Comparison of ENCODE assay signal across 25 cellular contexts in the genomic region with DNA sequence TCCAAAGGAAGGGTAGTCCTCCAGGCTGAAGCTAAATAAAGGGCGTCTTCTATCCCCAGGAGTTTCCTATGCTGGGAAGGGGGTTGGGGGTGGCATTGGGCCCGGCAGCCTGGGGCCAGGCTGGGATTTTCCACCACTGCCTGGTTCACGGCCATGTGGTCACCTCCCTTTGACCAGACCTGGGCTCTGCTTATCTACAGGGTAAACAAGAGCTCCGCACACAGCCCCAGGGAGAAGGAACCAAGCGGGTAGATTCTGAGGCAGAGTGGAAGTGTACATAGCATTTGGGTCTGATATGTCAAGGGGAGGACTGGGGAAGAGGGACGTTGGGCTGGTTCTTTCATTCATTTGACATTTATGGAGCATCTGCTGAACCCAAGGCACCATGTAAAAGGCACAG. TPM values are rescaled to one million over a fixed set of nuclear protein-coding genes. Genes with fewer than 3 reads are reported as not detected.
DNase-seq lines count a peak whose midpoint lies in the region; ATAC-seq, FAIRE-seq and TF ChIP-seq lines count a peak whose summit lies in the region.
"Had no signal": no experiment of that assay in that cellular context is flagged by ENCODE, and none has a peak within 500 bp of the region (broad histone marks: within the 10 kb centered on the region; RNA-seq: fewer than 3 reads in every experiment).

No MANE protein-coding gene starts in this region.

- H3K36me3 ChIP-seq in SK-N-SH (replicated peaks in 1 of 2; ENCODE audit: control insufficient read depth in 1 of 2, insufficient read depth in 2 of 2, low read length in 1 of 2) (no peaks in the 10 kb centered on the region), Karpas-422 (ENCODE audit: insufficient read depth, low read length) (no peaks in the 10 kb centered on the region), HepG2 (replicated peaks in 1 of 2; ENCODE audit: control insufficient read depth in 1 of 2, insufficient read depth in 2 of 2, low read length in 2 of 2) (no peaks in the 10 kb centered on the region), pancreas (no peaks in the 10 kb centered on the region)
- no peaks in the 10 kb centered on the region for H3K36me3 ChIP-seq in CD8-positive, alpha-beta T cell (ENCODE audit: insufficient read depth, low read length)
- H3K36me3 ChIP-seq: BLaER1 had no signal

- WGBS in SK-N-SH (ENCODE audit: low lambda C conversion rate) = 45% methylated on average over 6 of the region's 6 CpGs
- WGBS in HepG2 (ENCODE audit: low lambda C conversion rate) = 0% methylated on average over 4 of the region's 6 CpGs
- 40 to 42% methylated on average over 6 of the region's 6 CpGs for WGBS in pancreas, 2 donors

- intact Hi-C loops in HepG2 (cut with micrococcal nuclease; ENCODE audit: unreplicated experiment) (loop anchor here (5.0 kb wide), 1 partner anchor 90 kb away; no protein-coding TSS in a partner anchor), pancreas (cut with DNase I) (no loop called here)
- intact Hi-C loops in CD8-positive, alpha-beta T cell (cut with DNase I, micrococcal nuclease) = no loop called here

- H3K4me1 ChIP-seq in SK-N-SH (ENCODE audit: control insufficient read depth in 1 of 2, insufficient read depth in 2 of 2, low read depth in 1 of 2, low read length in 1 of 2) = peaks cover 0 to 21% of the 10 kb centered on the region in 2 experiments; a peak in 1 of 4 replicates
- no peaks in the 10 kb centered on the region for H3K4me1 ChIP-seq in Karpas-422 (ENCODE audit: low read length)
- peaks cover 32% of the 10 kb centered on the region for H3K4me1 ChIP-seq in HepG2 (ENCODE audit: insufficient read depth, low read length)
- peaks cover 16 to 26% (median 20%) of the 10 kb centered on the region in 3 donors for H3K4me1 ChIP-seq in pancreas
- no peaks in the 10 kb centered on the region for H3K4me1 ChIP-seq in CD8-positive, alpha-beta T cell (ENCODE audit: insufficient read depth, low read length)
- H3K4me1 ChIP-seq: BLaER1 had no signal

- H3F3A ChIP-seq in SK-N-SH (replicated peaks; ENCODE audit: insufficient read depth) = no peaks in the 10 kb centered on the region

- BruUV-seq in HepG2 (replicated peaks; lab: Mats Ljungman, UMichigan) = no TSS peak

- H3K79me2 ChIP-seq in SK-N-SH (ENCODE audit: insufficient read depth) (no peaks in the 10 kb centered on the region), Karpas-422 (ENCODE audit: low read length) (no peaks in the 10 kb centered on the region), HepG2 (ENCODE audit: insufficient read depth, low read length) (no peaks in the 10 kb centered on the region)

- no peaks in the 10 kb centered on the region for H3K27me3 Mint-ChIP-seq in CD8-positive, alpha-beta T cell (ENCODE audit: low read depth)

- H3K4me3 ChIP-seq in SK-N-SH (ENCODE audit: low read depth in 2 of 2, low read length in 1 of 2) (no peak overlapping the region), Karpas-422 (ENCODE audit: low read length) (no peak overlapping the region), HepG2 (replicated peaks in 1 of 3; ENCODE audit: insufficient read depth in 1 of 3, low read depth in 2 of 3, low read length in 3 of 3) (no peak overlapping the region; a peak in 1 of 6 replicates), pancreas (no peak overlapping the region)
- no peak overlapping the region for H3K4me3 ChIP-seq in CD8-positive, alpha-beta T cell (ENCODE audit: low read depth, low read length)
- H3K4me3 ChIP-seq: BLaER1 had no signal

- ATAC-seq in SK-N-SH treated with all-trans-retinoic acid at 6 μM for 48 hours (no peak), HepG2 (peak; percentile 95), pancreas (peak; percentile 90 to 95 (median 94)), GM19324 (IDR thresholded peaks at IDR 0.05; ENCODE audit: low FRiP score, unreplicated experiment) (no peak)
- ATAC-seq in CD8-positive, alpha-beta T cell = no peak
- ATAC-seq: PC-3 had no signal

- FAIRE-seq in HepG2 (lab: Jason Lieb, UNC) = peak; percentile 65
- FAIRE-seq in pancreas (lab: Jason Lieb, UNC) = no peak
- FAIRE-seq: A204.1, GM12891, GM18507, H54 had no signal

- POLR2A ChIA-PET in SK-N-SH (lab: Yijun Ruan, JAX) (no interaction called here), HepG2 (lab: Yijun Ruan, JAX) (no interaction called here)
- POLR2A ChIA-PET in CD8-positive, alpha-beta T cell (lab: Charles Lee) = no interaction called here

- H3K27ac ChIP-seq in SK-N-SH (ENCODE audit: low read depth in 2 of 2, low read length in 1 of 2) = no peak overlapping the region; a peak in 1 of 4 replicates
- H3K27ac ChIP-seq in Karpas-422 (ENCODE audit: low read length) = no peak overlapping the region
- H3K27ac ChIP-seq in HepG2 (ENCODE audit: extremely low read length, insufficient read depth, low read length) = no peak overlapping the region
- peak overlapping the region in 2 of 4 donors; percentile 73 to 75 for H3K27ac ChIP-seq in pancreas
- no peak overlapping the region for H3K27ac ChIP-seq in CD8-positive, alpha-beta T cell (ENCODE audit: low read depth, low read length)
- H3K27ac ChIP-seq: BLaER1, KMS-11 had no signal

- no peak for TF ChIP-seq RAD21 in SK-N-SH (IDR thresholded peaks at IDR 0.05; ENCODE audit: low read length)
- no peak for TF ChIP-seq RAD21 in HepG2 (CRISPR knock-in tag; IDR thresholded peaks at IDR 0.05)

- H3K9me3 Mint-ChIP-seq in CD8-positive, alpha-beta T cell = no peaks in the 10 kb centered on the region
- H3K9me3 Mint-ChIP-seq: CD4-positive, alpha-beta memory T cell had no signal

- H3K4me3 Mint-ChIP-seq in CD8-positive, alpha-beta T cell = no peak overlapping the region
- H3K4me3 Mint-ChIP-seq: CD4-positive, alpha-beta memory T cell had no signal

- H3K4me2 ChIP-seq in SK-N-SH = no peak overlapping the region
- H3K4me2 ChIP-seq in Karpas-422 (ENCODE audit: low read depth, low read length, poor library complexity, severe bottlenecking) = no peak overlapping the region
- H3K4me2 ChIP-seq in HepG2 (ENCODE audit: low read depth, low read length) = peak overlapping the region; percentile 38
- H3K4me2 ChIP-seq: BLaER1, KMS-11 had no signal

- no peaks in the 10 kb centered on the region for H3K27me3 ChIP-seq in SK-N-SH (ENCODE audit: insufficient read depth)
- no peaks in the 10 kb centered on the region for H3K27me3 ChIP-seq in Karpas-422 (ENCODE audit: low read length)
- H3K27me3 ChIP-seq in HepG2 (ENCODE audit: control insufficient read depth in 1 of 2, insufficient read depth in 2 of 2, low read length in 2 of 2) = peaks cover 0 to 3% of the 10 kb centered on the region in 2 experiments; a peak in 2 of 5 replicates
- no peaks in the 10 kb centered on the region for H3K27me3 ChIP-seq in pancreas
- H3K27me3 ChIP-seq in CD8-positive, alpha-beta T cell (ENCODE audit: insufficient read depth, low read length) = no peaks in the 10 kb centered on the region
- H3K27me3 ChIP-seq: BLaER1 had no signal

- TF ChIP-seq POLR2A in HepG2 (IDR thresholded peaks at IDR 0.05; ENCODE audit: insufficient read depth in 1 of 2, low read depth in 2 of 2, low read length in 2 of 2) = no peak

- no peak overlapping the region for H2AFZ ChIP-seq in SK-N-SH (ENCODE audit: low read depth)
- H2AFZ ChIP-seq in Karpas-422 (ENCODE audit: low read length) = no peak overlapping the region
- no peak overlapping the region for H2AFZ ChIP-seq in HepG2 (ENCODE audit: low read length)

- H3K9me3 ChIP-seq in SK-N-SH = no peaks in the 10 kb centered on the region
- no peaks in the 10 kb centered on the region for H3K9me3 ChIP-seq in Karpas-422 (ENCODE audit: low read length)
- no peaks in the 10 kb centered on the region for H3K9me3 ChIP-seq in HepG2 (ENCODE audit: low read length)
- H3K9me3 ChIP-seq in pancreas = no peaks in the 10 kb centered on the region
- no peaks in the 10 kb centered on the region for H3K9me3 ChIP-seq in CD8-positive, alpha-beta T cell (ENCODE audit: low read length)
- H3K9me3 ChIP-seq: BLaER1 had no signal

- CTCF ChIA-PET in SK-N-SH (lab: Yijun Ruan, JAX) (interaction anchor here (0.8 to 1.2 kb wide), 4 partner anchors 10 to 88 kb away, joined by 3 to 5 read pairs (median 4); no protein-coding TSS in a partner anchor), HepG2 (lab: Yijun Ruan, JAX; ENCODE audit: low intra/inter-chr PET ratio, low total read pairs) (no interaction called here)
- CTCF ChIA-PET in CD8-positive, alpha-beta T cell (lab: Charles Lee) = interaction anchor here (1.3 kb wide), 1 partner anchor 139 kb away, joined by 3 read pairs; no protein-coding TSS in a partner anchor

- H3K36me3 Mint-ChIP-seq in CD8-positive, alpha-beta T cell = no peaks in the 10 kb centered on the region
- H3K36me3 Mint-ChIP-seq: CD4-positive, alpha-beta memory T cell had no signal

- TF ChIP-seq CTCF in SK-N-SH (IDR thresholded peaks at IDR 0.05) = no peak
- TF ChIP-seq CTCF in HepG2 (CRISPR knock-in tag; IDR thresholded peaks at IDR 0.05) = no peak
- TF ChIP-seq CTCF in pancreas (IDR thresholded peaks at IDR 0.05) = no peak
- no peak for TF ChIP-seq CTCF in CD8-positive, alpha-beta T cell (IDR thresholded peaks at IDR 0.05)

- in situ Hi-C loops in HepG2 (cut with HindIII; ENCODE audit: extremely low pct_ligation_motif_present, low pct_unique_long_range_greater_than_20kb) = no loop called here

- H3K4me1 Mint-ChIP-seq in CD8-positive, alpha-beta T cell (ENCODE audit: low read depth) = no peaks in the 10 kb centered on the region
- H3K4me1 Mint-ChIP-seq: CD4-positive, alpha-beta memory T cell had no signal

- peak; percentile 45 for DNase-seq in SK-N-SH
- peak; percentile 32 for DNase-seq in Karpas-422
- DNase-seq in HepG2 (ENCODE audit: low spot score) = peak; percentile 62
- DNase-seq in pancreas = peak; percentile 40 to 83 (median 64)
- no peak for DNase-seq in putamen (ENCODE audit: low spot score)
- no peak for DNase-seq in CD8-positive, alpha-beta T cell
- DNase-seq: CD4-positive, alpha-beta memory T cell; DMS53; EL; NCI-H1048; NCI-H1436; NCI-H1930; NCI-H226; NCI-H524; PC-3 had no signal

- H3K9ac ChIP-seq in SK-N-SH (no peak overlapping the region), Karpas-422 (ENCODE audit: low read length) (no peak overlapping the region), HepG2 (ENCODE audit: insufficient read depth, low read depth, low read length) (no peak overlapping the region)
- H3K9ac ChIP-seq: BLaER1, KMS-11 had no signal

- H3K27ac Mint-ChIP-seq in CD8-positive, alpha-beta T cell = no peak overlapping the region

- H4K20me1 ChIP-seq in SK-N-SH (ENCODE audit: insufficient read depth) (no peaks in the 10 kb centered on the region), Karpas-422 (ENCODE audit: insufficient read depth, low read depth, low read length) (no peaks in the 10 kb centered on the region), HepG2 (ENCODE audit: insufficient read depth, low read length) (no peaks in the 10 kb centered on the region)
- H4K20me1 ChIP-seq: BLaER1 had no signal

- TF ChIP-seq EP300 in SK-N-SH (IDR thresholded peaks at IDR 0.05; ENCODE audit: borderline replicate concordance in 1 of 2, low read depth in 1 of 2, low read length in 1 of 2) (no peak), HepG2 (IDR thresholded peaks at IDR 0.05; ENCODE audit: low read depth in 2 of 2, low read length in 2 of 2) (no peak), HepG2 (CRISPR knock-in tag; IDR thresholded peaks at IDR 0.05; ENCODE audit: borderline replicate concordance) (no peak)

- no peaks in the 10 kb centered on the region for H3K9me2 ChIP-seq in SK-N-SH
- no peaks in the 10 kb centered on the region for H3K9me2 ChIP-seq in Karpas-422 (replicated peaks; ENCODE audit: insufficient read depth, low read length)

RNA-seq across cellular contexts. Expression of a gene that starts 27.2 kb away (rescaled TPM):
- polyA plus RNA-seq in SK-N-SH (2012; rRNA removed) = 2.7 and 3.1 TPM in 2 replicates
- polyA plus RNA-seq in SK-N-SH (2012; cell fraction: cytosol; rRNA removed) = 1.1 and 1.9 TPM in 2 replicates
- polyA plus RNA-seq in SK-N-SH (2012; cell fraction: nucleus; rRNA removed) = 0.88 and 3.4 TPM in 2 replicates
- not detected in 2 replicates for total RNA-seq in Karpas-422 (2014; rRNA removed; shearing (Covaris generic); ENCODE audit: low replicate concordance)
- total RNA-seq in HepG2 (2016; rRNA removed; fragmentation: Illumina TruSeq; extraction: Trizol) = 0.73 and 2.2 TPM in 2 replicates
- total RNA-seq in HepG2 (2016; cell fraction: cytosol; rRNA removed; fragmentation: Illumina TruSeq; extraction: Trizol; ENCODE audit: low read depth) = 1.3 and 1.8 TPM in 2 replicates
- total RNA-seq in HepG2 (2016; cell fraction: insoluble cytoplasmic fraction; rRNA removed; fragmentation: Illumina TruSeq; extraction: Trizol) = 1.7 and 2.0 TPM in 2 replicates
- 1.8 and 2.3 TPM in 2 replicates for total RNA-seq in HepG2 (2016; cell fraction: membrane; rRNA removed; fragmentation: Illumina TruSeq; extraction: Trizol)
- total RNA-seq in HepG2 (2016; cell fraction: nucleus; rRNA removed; fragmentation: Illumina TruSeq; extraction: Trizol) = 1.0 and 1.6 TPM in 2 replicates
- polyA plus RNA-seq in HepG2 (2011; rRNA removed) = 1.3 and 1.8 TPM in 2 replicates
- 0.56 and 1.4 TPM in 2 replicates for polyA plus RNA-seq in HepG2 (2011; cell fraction: cytosol; rRNA removed)
- 0.87 and 1.0 TPM in 2 replicates for polyA plus RNA-seq in HepG2 (2011; cell fraction: nucleus; rRNA removed)
- 1.2 and 3.6 TPM in 2 replicates for polyA plus RNA-seq in HepG2 (2012)
- 2.8 and 3.3 TPM in 2 replicates for polyA plus RNA-seq in HepG2 (2016; cell fraction: cytosol; fragmentation: Illumina TruSeq; extraction: Trizol; ENCODE audit: low read depth)
- polyA plus RNA-seq in HepG2 (2016; cell fraction: insoluble cytoplasmic fraction; fragmentation: Illumina TruSeq; extraction: Trizol; ENCODE audit: low read depth) = 1.4 and 2.6 TPM in 2 replicates
- polyA plus RNA-seq in HepG2 (2016; cell fraction: membrane; fragmentation: Illumina TruSeq; extraction: Trizol; ENCODE audit: low read depth) = 1.4 and 1.9 TPM in 2 replicates
- polyA plus RNA-seq in HepG2 (2016; cell fraction: nucleus; fragmentation: Illumina TruSeq; extraction: Trizol; ENCODE audit: insufficient read depth, low read depth) = 2.5 and 5.7 TPM in 2 replicates
- polyA minus RNA-seq in HepG2 (2011; rRNA and poly(A)+ RNA removed; ENCODE audit: low replicate concordance) = 0.50 TPM in 1 of 2 replicates, not detected in the other
- polyA minus RNA-seq in HepG2 (2011; cell fraction: cytosol; rRNA and poly(A)+ RNA removed) = 0.26 and 1.3 TPM in 2 replicates
- polyA minus RNA-seq in HepG2 (2011; cell fraction: nucleus; rRNA and poly(A)+ RNA removed) = 0.64 and 1.4 TPM in 2 replicates
- total RNA-seq in pancreas = 10 to 100 TPM in 1 of 6 donors, 1 to 10 TPM in 5; 3.0 to 12.4 (median 8.2) TPM
- 1 to 10 TPM; 6.2 to 9.2 TPM for polyA plus RNA-seq in pancreas
- total RNA-seq in CD8-positive, alpha-beta T cell = 1 to 10 TPM; 3.5 TPM

RNA-seq across cellular contexts. Expression of a gene that starts 46.8 kb away (rescaled TPM):
- polyA plus RNA-seq in SK-N-SH (2012; rRNA removed) = not detected in 2 replicates
- not detected in 2 replicates for polyA plus RNA-seq in SK-N-SH (2012; cell fraction: cytosol; rRNA removed)
- not detected in 2 replicates for polyA plus RNA-seq in SK-N-SH (2012; cell fraction: nucleus; rRNA removed)
- not detected in 2 replicates for total RNA-seq in Karpas-422 (2014; rRNA removed; shearing (Covaris generic); ENCODE audit: low replicate concordance)
- total RNA-seq in HepG2 (2016; rRNA removed; fragmentation: Illumina TruSeq; extraction: Trizol) = not detected in 2 replicates
- not detected in 2 replicates for total RNA-seq in HepG2 (2016; cell fraction: cytosol; rRNA removed; fragmentation: Illumina TruSeq; extraction: Trizol; ENCODE audit: low read depth)
- total RNA-seq in HepG2 (2016; cell fraction: insoluble cytoplasmic fraction; rRNA removed; fragmentation: Illumina TruSeq; extraction: Trizol) = not detected in 2 replicates
- not detected in 2 replicates for total RNA-seq in HepG2 (2016; cell fraction: membrane; rRNA removed; fragmentation: Illumina TruSeq; extraction: Trizol)
- not detected in 2 replicates for total RNA-seq in HepG2 (2016; cell fraction: nucleus; rRNA removed; fragmentation: Illumina TruSeq; extraction: Trizol)
- not detected in 2 replicates for polyA plus RNA-seq in HepG2 (2011; rRNA removed)
- polyA plus RNA-seq in HepG2 (2011; cell fraction: cytosol; rRNA removed) = not detected in 2 replicates
- not detected in 2 replicates for polyA plus RNA-seq in HepG2 (2011; cell fraction: nucleus; rRNA removed)
- not detected in 2 replicates for polyA plus RNA-seq in HepG2 (2012)
- not detected in 2 replicates for polyA plus RNA-seq in HepG2 (2016; cell fraction: cytosol; fragmentation: Illumina TruSeq; extraction: Trizol; ENCODE audit: low read depth)
- not detected in 2 replicates for polyA plus RNA-seq in HepG2 (2016; cell fraction: insoluble cytoplasmic fraction; fragmentation: Illumina TruSeq; extraction: Trizol; ENCODE audit: low read depth)
- not detected in 2 replicates for polyA plus RNA-seq in HepG2 (2016; cell fraction: membrane; fragmentation: Illumina TruSeq; extraction: Trizol; ENCODE audit: low read depth)
- not detected in 2 replicates for polyA plus RNA-seq in HepG2 (2016; cell fraction: nucleus; fragmentation: Illumina TruSeq; extraction: Trizol; ENCODE audit: insufficient read depth, low read depth)
- polyA minus RNA-seq in HepG2 (2011; rRNA and poly(A)+ RNA removed; ENCODE audit: low replicate concordance) = not detected in 2 replicates
- not detected in 2 replicates for polyA minus RNA-seq in HepG2 (2011; cell fraction: cytosol; rRNA and poly(A)+ RNA removed)
- polyA minus RNA-seq in HepG2 (2011; cell fraction: nucleus; rRNA and poly(A)+ RNA removed) = not detected in 2 replicates
- under 1 TPM in 1 of 6 donors, not detected in 5; 0.13 TPM for total RNA-seq in pancreas
- polyA plus RNA-seq in pancreas = not detected
- total RNA-seq in CD8-positive, alpha-beta T cell = not detected
- total RNA-seq: CD4-positive, alpha-beta memory T cell; M059J; PC-3; SK-MEL-5 had no signal
- polyA plus RNA-seq: CD4-positive, alpha-beta memory T cell had no signal

RNA-seq across cellular contexts. Expression of a gene that starts 59.7 kb away (rescaled TPM):
- 7.6 and 10.8 TPM in 2 replicates for polyA plus RNA-seq in SK-N-SH (2012; rRNA removed)
- 11.5 and 15.3 TPM in 2 replicates for polyA plus RNA-seq in SK-N-SH (2012; cell fraction: cytosol; rRNA removed)
- polyA plus RNA-seq in SK-N-SH (2012; cell fraction: nucleus; rRNA removed) = 2.8 and 6.3 TPM in 2 replicates
- total RNA-seq in Karpas-422 (2014; rRNA removed; shearing (Covaris generic); ENCODE audit: low replicate concordance) = 4.7 and 7.8 TPM in 2 replicates
- total RNA-seq in HepG2 (2016; rRNA removed; fragmentation: Illumina TruSeq; extraction: Trizol) = 5.6 and 5.9 TPM in 2 replicates
- 2.8 and 3.3 TPM in 2 replicates for total RNA-seq in HepG2 (2016; cell fraction: cytosol; rRNA removed; fragmentation: Illumina TruSeq; extraction: Trizol; ENCODE audit: low read depth)
- total RNA-seq in HepG2 (2016; cell fraction: insoluble cytoplasmic fraction; rRNA removed; fragmentation: Illumina TruSeq; extraction: Trizol) = 4.9 and 6.3 TPM in 2 replicates
- total RNA-seq in HepG2 (2016; cell fraction: membrane; rRNA removed; fragmentation: Illumina TruSeq; extraction: Trizol) = 6.2 and 6.3 TPM in 2 replicates
- total RNA-seq in HepG2 (2016; cell fraction: nucleus; rRNA removed; fragmentation: Illumina TruSeq; extraction: Trizol) = 3.9 and 4.2 TPM in 2 replicates
- polyA plus RNA-seq in HepG2 (2011; rRNA removed) = 7.9 and 10.8 TPM in 2 replicates
- 5.5 and 8.7 TPM in 2 replicates for polyA plus RNA-seq in HepG2 (2011; cell fraction: cytosol; rRNA removed)
- 2.3 and 3.2 TPM in 2 replicates for polyA plus RNA-seq in HepG2 (2011; cell fraction: nucleus; rRNA removed)
- polyA plus RNA-seq in HepG2 (2012) = 10.1 and 12.1 TPM in 2 replicates
- polyA plus RNA-seq in HepG2 (2016; cell fraction: cytosol; fragmentation: Illumina TruSeq; extraction: Trizol; ENCODE audit: low read depth) = 2.8 and 3.1 TPM in 2 replicates
- polyA plus RNA-seq in HepG2 (2016; cell fraction: insoluble cytoplasmic fraction; fragmentation: Illumina TruSeq; extraction: Trizol; ENCODE audit: low read depth) = 6.1 and 6.3 TPM in 2 replicates
- polyA plus RNA-seq in HepG2 (2016; cell fraction: membrane; fragmentation: Illumina TruSeq; extraction: Trizol; ENCODE audit: low read depth) = 5.4 and 5.6 TPM in 2 replicates
- 3.6 and 4.3 TPM in 2 replicates for polyA plus RNA-seq in HepG2 (2016; cell fraction: nucleus; fragmentation: Illumina TruSeq; extraction: Trizol; ENCODE audit: insufficient read depth, low read depth)
- polyA minus RNA-seq in HepG2 (2011; rRNA and poly(A)+ RNA removed; ENCODE audit: low replicate concordance) = 5.1 and 6.9 TPM in 2 replicates
- 3.3 and 4.0 TPM in 2 replicates for polyA minus RNA-seq in HepG2 (2011; cell fraction: cytosol; rRNA and poly(A)+ RNA removed)
- 9.0 and 14.3 TPM in 2 replicates for polyA minus RNA-seq in HepG2 (2011; cell fraction: nucleus; rRNA and poly(A)+ RNA removed)
- 1 to 10 TPM; 4.1 to 6.9 (median 4.3) TPM for total RNA-seq in pancreas
- polyA plus RNA-seq in pancreas = 1 to 10 TPM; 6.5 to 6.8 TPM
- total RNA-seq in CD8-positive, alpha-beta T cell = 10 to 100 TPM; 24.9 to 25.7 TPM

RNA-seq across cellular contexts. Expression of a gene that starts 59.7 kb away (rescaled TPM):
- polyA plus RNA-seq in SK-N-SH (2012; rRNA removed) (28.6 and 32.7 TPM in 2 replicates), HepG2 (2011; rRNA removed) (11.0 and 11.4 TPM in 2 replicates), pancreas (1 to 10 TPM; 3.3 to 8.9 TPM)
- 32.0 and 37.7 TPM in 2 replicates for polyA plus RNA-seq in SK-N-SH (2012; cell fraction: cytosol; rRNA removed)
- 30.1 and 30.7 TPM in 2 replicates for polyA plus RNA-seq in SK-N-SH (2012; cell fraction: nucleus; rRNA removed)
- 39.7 and 51.5 TPM in 2 replicates for total RNA-seq in Karpas-422 (2014; rRNA removed; shearing (Covaris generic); ENCODE audit: low replicate concordance)
- total RNA-seq in HepG2 (2016; rRNA removed; fragmentation: Illumina TruSeq; extraction: Trizol) (50.3 and 69.5 TPM in 2 replicates), pancreas (10 to 100 TPM in 3 of 6 donors, 1 to 10 TPM in 3; 7.0 to 12.4 (median 9.9) TPM)
- 3.1 and 4.2 TPM in 2 replicates for total RNA-seq in HepG2 (2016; cell fraction: cytosol; rRNA removed; fragmentation: Illumina TruSeq; extraction: Trizol; ENCODE audit: low read depth)
- 51.9 and 71.9 TPM in 2 replicates for total RNA-seq in HepG2 (2016; cell fraction: insoluble cytoplasmic fraction; rRNA removed; fragmentation: Illumina TruSeq; extraction: Trizol)
- total RNA-seq in HepG2 (2016; cell fraction: membrane; rRNA removed; fragmentation: Illumina TruSeq; extraction: Trizol) = 10.6 and 11.3 TPM in 2 replicates
- total RNA-seq in HepG2 (2016; cell fraction: nucleus; rRNA removed; fragmentation: Illumina TruSeq; extraction: Trizol) = 32.1 and 34.3 TPM in 2 replicates
- polyA plus RNA-seq in HepG2 (2011; cell fraction: cytosol; rRNA removed) = 8.5 and 10.4 TPM in 2 replicates
- polyA plus RNA-seq in HepG2 (2011; cell fraction: nucleus; rRNA removed) = 9.3 and 11.8 TPM in 2 replicates
- 12.4 and 14.8 TPM in 2 replicates for polyA plus RNA-seq in HepG2 (2012)
- polyA plus RNA-seq in HepG2 (2016; cell fraction: cytosol; fragmentation: Illumina TruSeq; extraction: Trizol; ENCODE audit: low read depth) = 4.1 and 4.2 TPM in 2 replicates
- polyA plus RNA-seq in HepG2 (2016; cell fraction: insoluble cytoplasmic fraction; fragmentation: Illumina TruSeq; extraction: Trizol; ENCODE audit: low read depth) = 56.4 and 64.1 TPM in 2 replicates
- 7.3 TPM in 2 replicates for polyA plus RNA-seq in HepG2 (2016; cell fraction: membrane; fragmentation: Illumina TruSeq; extraction: Trizol; ENCODE audit: low read depth)
- 35.9 and 42.3 TPM in 2 replicates for polyA plus RNA-seq in HepG2 (2016; cell fraction: nucleus; fragmentation: Illumina TruSeq; extraction: Trizol; ENCODE audit: insufficient read depth, low read depth)
- polyA minus RNA-seq in HepG2 (2011; rRNA and poly(A)+ RNA removed; ENCODE audit: low replicate concordance) = 15.5 and 28.5 TPM in 2 replicates
- 7.4 and 12.4 TPM in 2 replicates for polyA minus RNA-seq in HepG2 (2011; cell fraction: cytosol; rRNA and poly(A)+ RNA removed)
- 28.8 and 30.6 TPM in 2 replicates for polyA minus RNA-seq in HepG2 (2011; cell fraction: nucleus; rRNA and poly(A)+ RNA removed)
- total RNA-seq in CD8-positive, alpha-beta T cell = 10 to 100 TPM; 14.2 to 17.1 TPM

Comparison
In these comparisons a context has a peak if more than half of its experiments do, and no peak if none do; other contexts are left out.
1. DNase-seq: peak in SK-N-SH (single experiment), Karpas-422 (single experiment), HepG2 (single experiment) and pancreas (6 of 6); none in putamen (single experiment) and CD8-positive, alpha-beta T cell (0 of 7).
2. ATAC-seq: peak in HepG2 (single experiment) and pancreas (4 of 4); none in SK-N-SH treated with all-trans-retinoic acid at 6 μM for 48 hours (single experiment), GM19324 (single experiment) and CD8-positive, alpha-beta T cell (single experiment).